ENCODE assay signal across 19 cellular contexts in genomic region chr5:95078868-95079267, GRCh38.
A peak's percentile ranks its signal among the peaks of the same experiment; 100 is the strongest.
DNase-seq lines count a peak whose midpoint lies in the region; ATAC-seq, FAIRE-seq and TF ChIP-seq lines count a peak whose summit lies in the region.
"Had no signal": no experiment of that assay in that cellular context is flagged by ENCODE, and none has a peak within 500 bp of the region (broad histone marks: within the 10 kb centered on the region; RNA-seq: fewer than 3 reads in every experiment).

No MANE protein-coding gene starts in this region.

- TF ChIP-seq CTCF in CD14-positive monocyte (IDR thresholded peaks at IDR 0.05): no peak
- no peak for TF ChIP-seq CTCF in breast epithelium (IDR thresholded peaks at IDR 0.05)
- no peak for TF ChIP-seq CTCF in psoas muscle (IDR thresholded peaks at IDR 0.05)
- no peak for TF ChIP-seq CTCF in PC-9 (conservative IDR thresholded peaks at IDR 0.05)

- peak overlapping the region; percentile 56 to 74 for H3K4me3 Mint-ChIP-seq in CD14-positive monocyte
- H3K4me3 Mint-ChIP-seq: CD4-positive, alpha-beta T cell; IgD-negative memory B cell had no signal

- BruUV-seq in PC-9 (replicated peaks; lab: Mats Ljungman, UMichigan): no TSS peak

- H3K36me3 Mint-ChIP-seq in CD14-positive monocyte: peaks cover 4 to 13% of the 10 kb centered on the region in 2 donors
- H3K36me3 Mint-ChIP-seq: IgD-negative memory B cell had no signal

- FAIRE-seq in H54 (lab: Jason Lieb, UNC): peak; percentile 20
- FAIRE-seq: A549 had no signal

- no peaks in the 10 kb centered on the region for H3K36me3 ChIP-seq in breast epithelium
- no peaks in the 10 kb centered on the region for H3K36me3 ChIP-seq in psoas muscle (ENCODE audit: insufficient read depth in 1 of 2, low read depth in 1 of 2)
- H3K36me3 ChIP-seq in PC-9 (ENCODE audit: low read depth): no peaks in the 10 kb centered on the region
- H3K36me3 ChIP-seq: HAP-1 had no signal

- peak overlapping the region in 4 of 7 donors; percentile 15 to 84 (median 50) for H3K27ac Mint-ChIP-seq in CD14-positive monocyte
- H3K27ac Mint-ChIP-seq: CD4-positive, alpha-beta T cell; IgD-negative memory B cell had no signal

- no peak overlapping the region for H3K4me2 ChIP-seq in PC-9

- H3K4me3 ChIP-seq in breast epithelium (peak overlapping the region; percentile 26 to 44 (median 35)), psoas muscle (peak overlapping the region; percentile 56), PC-9 (no peak overlapping the region)
- H3K4me3 ChIP-seq: A549, HAP-1 had no signal

- H3K9me3 Mint-ChIP-seq in CD14-positive monocyte: peaks cover 2 to 11% (median 6%) of the 10 kb centered on the region in 7 donors
- H3K9me3 Mint-ChIP-seq: CD4-positive, alpha-beta T cell; IgD-negative memory B cell had no signal

- 91 to 93% (median 92%) methylated on average over 2 of the region's 2 CpGs for WGBS in psoas muscle, 3 donors

- no peak for DNase-seq in CD14-positive monocyte (ENCODE audit: low spot score)
- no peak for DNase-seq in H54 (ENCODE audit: insufficient read length, low spot score)
- no peak for DNase-seq in breast epithelium (ENCODE audit: low spot score in 2 of 2)
- DNase-seq in psoas muscle: no peak
- DNase-seq in PC-9: no peak
- no peak for DNase-seq in Kasumi-1 (lab: John Stamatoyannopoulos, UW)
- DNase-seq: Calu3; CD4-positive, alpha-beta T cell; GF-D8; NCI-H146; NCI-H2107; NCI-H226; Right ventricle myocardium superior had no signal

- no peaks in the 10 kb centered on the region for H3K4me1 ChIP-seq in breast epithelium
- no peaks in the 10 kb centered on the region for H3K4me1 ChIP-seq in psoas muscle
- H3K4me1 ChIP-seq in PC-9 (replicated peaks; ENCODE audit: insufficient read depth): peaks cover 8% of the 10 kb centered on the region
- H3K4me1 ChIP-seq: HAP-1 had no signal

- no peaks in the 10 kb centered on the region for H3K79me2 ChIP-seq in PC-9 (ENCODE audit: low read depth)

- H3F3A ChIP-seq in PC-9 (ENCODE audit: insufficient read depth, low read depth): peaks cover 8% of the 10 kb centered on the region

- intact Hi-C loops in CD14-positive monocyte (cut with micrococcal nuclease) (loop anchor here in 1 of 2 donors (10.0 kb wide), 1 partner anchor 54 kb away; no protein-coding TSS in a partner anchor), breast epithelium (cut with DNase I; ENCODE audit: low total_unique reads) (loop anchor here (10.0 kb wide), 1 partner anchor 304 kb away; no protein-coding TSS in a partner anchor), psoas muscle (cut with DNase I) (no loop called here), PC-9 (cut with micrococcal nuclease; ENCODE audit: unreplicated experiment) (no loop called here)

- H3K27me3 Mint-ChIP-seq in CD14-positive monocyte (ENCODE audit: low read depth in 3 of 3): peaks cover 0 to 3% (median 0%) of the 10 kb centered on the region in 3 donors
- H3K27me3 Mint-ChIP-seq: CD4-positive, alpha-beta T cell had no signal

- H2AFZ ChIP-seq in PC-9: no peak overlapping the region

- CTCF ChIA-PET in PC-9 (lab: Charles Lee): no interaction called here

- no peak for TF ChIP-seq POLR2A in H54 (IDR thresholded peaks at IDR 0.05; ENCODE audit: low read depth, low read length)
- no peak for TF ChIP-seq POLR2A in breast epithelium (IDR thresholded peaks at IDR 0.05)

- POLR2A ChIA-PET in PC-9 (lab: Charles Lee; ENCODE audit: unreplicated experiment): no interaction called here

- H3K4me1 Mint-ChIP-seq in CD14-positive monocyte: peaks cover 61% of the 10 kb centered on the region

- no peaks in the 10 kb centered on the region for H3K9me2 ChIP-seq in PC-9 (ENCODE audit: insufficient read depth)

- no peak overlapping the region for H3K27ac ChIP-seq in breast epithelium
- H3K27ac ChIP-seq in psoas muscle: no peak overlapping the region
- no peak overlapping the region for H3K27ac ChIP-seq in PC-9
- H3K27ac ChIP-seq: A549 had no signal

- no peaks in the 10 kb centered on the region for H3K27me3 ChIP-seq in breast epithelium
- no peaks in the 10 kb centered on the region for H3K27me3 ChIP-seq in psoas muscle (ENCODE audit: insufficient read depth in 3 of 3, low read length in 2 of 3)
- H3K27me3 ChIP-seq in PC-9 (ENCODE audit: insufficient read depth, low read depth): no peaks in the 10 kb centered on the region

- ATAC-seq in psoas muscle (no peak), HG03439 (IDR thresholded peaks at IDR 0.05; ENCODE audit: unreplicated experiment) (no peak), GM19351 (IDR thresholded peaks at IDR 0.05; ENCODE audit: unreplicated experiment) (no peak)
- ATAC-seq: A549, SK-N-SH treated with all-trans-retinoic acid at 6 μM for 48 hours had no signal

- no peaks in the 10 kb centered on the region for H4K20me1 ChIP-seq in PC-9 (ENCODE audit: insufficient read depth)

- no peaks in the 10 kb centered on the region for H3K9me3 ChIP-seq in breast epithelium
- no peaks in the 10 kb centered on the region for H3K9me3 ChIP-seq in psoas muscle
- H3K9me3 ChIP-seq in PC-9 (ENCODE audit: insufficient read depth, low read depth): 0 out of 2 replicates have a peak, but pooled peaks cover 4% of the 10 kb centered on the region
- H3K9me3 ChIP-seq: A549, HAP-1 had no signal
